ENCODE assay signal across 11 cellular contexts in genomic region chr15:98076021-98076816, GRCh38.
DNase-seq lines count a peak whose midpoint lies in the region; ATAC-seq and TF ChIP-seq lines count a peak whose summit lies in the region.
"Had no signal": no experiment of that assay in that cellular context is flagged by ENCODE, and none has a peak within 500 bp of the region (broad histone marks: within the 10 kb centered on the region; RNA-seq: fewer than 3 reads in every experiment).

No MANE protein-coding gene starts in this region.

- no peaks in the 10 kb centered on the region for H3K36me3 ChIP-seq in Loucy (ENCODE audit: insufficient read depth, low read length)
- H3K36me3 ChIP-seq in colonic mucosa: no peaks in the 10 kb centered on the region
- no peaks in the 10 kb centered on the region for H3K36me3 ChIP-seq in liver (ENCODE audit: control insufficient read depth in 4 of 4, insufficient read depth in 3 of 4, low read depth in 1 of 4, low read length in 3 of 4)
- no peaks in the 10 kb centered on the region for H3K36me3 ChIP-seq in testis (ENCODE audit: low read depth, missing control alignments)

- POLR2A ChIA-PET in T-cell (lab: Charles Lee): no interaction called here
- POLR2A ChIA-PET in naive thymus-derived CD8-positive, alpha-beta T cell (lab: Charles Lee): no interaction called here

- TF ChIP-seq POLR2A in testis (IDR thresholded peaks at IDR 0.05): no peak

- H3K27me3 ChIP-seq in Loucy (ENCODE audit: insufficient read depth, low read length, poor library complexity, severe bottlenecking) (no peaks in the 10 kb centered on the region), colonic mucosa (no peaks in the 10 kb centered on the region), liver (ENCODE audit: control insufficient read depth in 4 of 4, insufficient read depth in 4 of 4, low read length in 3 of 4) (no peaks in the 10 kb centered on the region), testis (no peaks in the 10 kb centered on the region)

- H3K9ac ChIP-seq in Loucy (ENCODE audit: low read depth, low read length, poor library complexity, severe bottlenecking): peak overlapping the region; percentile 37
- no peak overlapping the region for H3K9ac ChIP-seq in colonic mucosa (ENCODE audit: low read depth in 2 of 2, low read length in 2 of 2)
- H3K9ac ChIP-seq in liver (ENCODE audit: low read depth in 1 of 2, low read length in 2 of 2): no peak overlapping the region

- H3K79me2 ChIP-seq in Loucy (ENCODE audit: insufficient read depth, low read length): no peaks in the 10 kb centered on the region

- 74% methylated on average over 8 of the region's 8 CpGs for WGBS in liver
- WGBS in testis, 2 donors: 53 to 54% methylated on average over 8 of the region's 8 CpGs

- no peaks in the 10 kb centered on the region for H3K9me3 Mint-ChIP-seq in T-cell
- no peaks in the 10 kb centered on the region for H3K9me3 Mint-ChIP-seq in naive thymus-derived CD8-positive, alpha-beta T cell
- H3K9me3 Mint-ChIP-seq: activated T-helper 2 cell treated with anti-CD3 and anti-CD28 coated beads, Interferon-gamma antibody, Interleukin-2, Interleukin-4, amounts not matched to agents 10 μg/mL and 5 μg/mL and 100 μg/mL, durations not matched to agents 14 hours and 24 hours and 36 hours; neural crest cell had no signal

- TF ChIP-seq CTCF in Loucy (conservative IDR thresholded peaks at IDR 0.05; ENCODE audit: low read length) (no peak), colonic mucosa (IDR thresholded peaks at IDR 0.05) (no peak), liver (IDR thresholded peaks at IDR 0.05; ENCODE audit: low read depth, low read length, missing input control) (no peak), testis (IDR thresholded peaks at IDR 0.05) (no peak)

- H3K4me1 ChIP-seq in Loucy (ENCODE audit: insufficient read depth, low read length, poor library complexity, severe bottlenecking): peaks cover 22% of the 10 kb centered on the region
- H3K4me1 ChIP-seq in colonic mucosa: no peaks in the 10 kb centered on the region
- no peaks in the 10 kb centered on the region for H3K4me1 ChIP-seq in liver (ENCODE audit: control insufficient read depth in 4 of 4, insufficient read depth in 4 of 4, low read length in 3 of 4)
- peaks cover 10% of the 10 kb centered on the region for H3K4me1 ChIP-seq in testis

- no peaks in the 10 kb centered on the region for H3K27me3 Mint-ChIP-seq in T-cell
- peaks cover 0 to 2% (median 0%) of the 10 kb centered on the region in 5 donors for H3K27me3 Mint-ChIP-seq in naive thymus-derived CD8-positive, alpha-beta T cell

- no peak overlapping the region for H3K4me3 ChIP-seq in Loucy (ENCODE audit: low read length, poor library complexity, severe bottlenecking)
- H3K4me3 ChIP-seq in colonic mucosa: no peak overlapping the region
- H3K4me3 ChIP-seq in liver (ENCODE audit: low read depth in 1 of 3, low read length in 3 of 3): no peak overlapping the region
- H3K4me3 ChIP-seq in testis: no peak overlapping the region

- H3K9me3 ChIP-seq in Loucy (ENCODE audit: insufficient read depth, low read depth, low read length): no peaks in the 10 kb centered on the region
- H3K9me3 ChIP-seq in colonic mucosa: no peaks in the 10 kb centered on the region
- no peaks in the 10 kb centered on the region for H3K9me3 ChIP-seq in liver (ENCODE audit: control insufficient read depth in 4 of 4, low read length in 3 of 4)
- no peaks in the 10 kb centered on the region for H3K9me3 ChIP-seq in testis

- H3K4me2 ChIP-seq in Loucy (ENCODE audit: low read depth, low read length, poor library complexity, severe bottlenecking): peak overlapping the region; percentile 33

- H3K27ac Mint-ChIP-seq in T-cell: no peak overlapping the region
- H3K27ac Mint-ChIP-seq in naive thymus-derived CD8-positive, alpha-beta T cell: peak overlapping the region in 1 of 10 donors; percentile 3
- H3K27ac Mint-ChIP-seq: activated T-helper 2 cell treated with anti-CD3 and anti-CD28 coated beads, Interferon-gamma antibody, Interleukin-2, Interleukin-4, amounts not matched to agents 10 μg/mL and 5 μg/mL and 100 μg/mL, durations not matched to agents 14 hours and 24 hours and 36 hours had no signal

- no peaks in the 10 kb centered on the region for H3K4me1 Mint-ChIP-seq in T-cell
- H3K4me1 Mint-ChIP-seq in naive thymus-derived CD8-positive, alpha-beta T cell: peaks cover 1 to 6% (median 4%) of the 10 kb centered on the region in 4 donors

- CTCF ChIA-PET in T-cell (lab: Charles Lee): no interaction called here

- DNase-seq in colonic mucosa (no peak), testis (peak; percentile 41), T-cell (no peak), NCI-H1048 (lab: John Stamatoyannopoulos, UW) (no peak), NCI-H345 treated with DMSO at 0.1 percent for 48 hours (lab: John Stamatoyannopoulos, UW; ENCODE audit: unreplicated experiment) (no peak)
- no peak for DNase-seq in naive thymus-derived CD8-positive, alpha-beta T cell
- DNase-seq: T-helper 1 cell had no signal

- no peak overlapping the region for H3K4me3 Mint-ChIP-seq in T-cell
- H3K4me3 Mint-ChIP-seq in naive thymus-derived CD8-positive, alpha-beta T cell: no peak overlapping the region
- H3K4me3 Mint-ChIP-seq: neural crest cell had no signal

- no peak for ATAC-seq in T-cell (replicated peaks in 1 of 4)
- ATAC-seq in naive thymus-derived CD8-positive, alpha-beta T cell: no peak

- H3K36me3 Mint-ChIP-seq in T-cell: no peaks in the 10 kb centered on the region
- H3K36me3 Mint-ChIP-seq in naive thymus-derived CD8-positive, alpha-beta T cell: no peaks in the 10 kb centered on the region

- TF ChIP-seq RAD21 in liver (IDR thresholded peaks at IDR 0.05): no peak

- no peaks in the 10 kb centered on the region for H3K9me2 ChIP-seq in Loucy (replicated peaks; ENCODE audit: low read depth, low read length)

- H3F3A ChIP-seq in Loucy (ENCODE audit: low read depth): no peaks in the 10 kb centered on the region

- peak overlapping the region; percentile 47 for H2AFZ ChIP-seq in Loucy (ENCODE audit: low read length)

- H4K20me1 ChIP-seq in Loucy (ENCODE audit: insufficient read depth, low read length, poor library complexity, severe bottlenecking): no peaks in the 10 kb centered on the region

- intact Hi-C loops in colonic mucosa (cut with DNase I): no loop called here
- intact Hi-C loops in testis (cut with DNase I; ENCODE audit: low total_unique reads): no loop called here

- H3K27ac ChIP-seq in colonic mucosa: peak overlapping the region; percentile 11
- no peak overlapping the region for H3K27ac ChIP-seq in liver (ENCODE audit: low read depth in 1 of 2, low read length in 2 of 2)
- no peak overlapping the region for H3K27ac ChIP-seq in testis

TF ChIP-seq in liver, 16 proteins besides CTCF, POLR2A, EP300 and RAD21:
- TF ChIP-seq GABPA (IDR thresholded peaks at IDR 0.05 in 1 of 2, conservative IDR thresholded peaks at IDR 0.05 in 1 of 2): no peak
- TF ChIP-seq YY1 (IDR thresholded peaks at IDR 0.05): no peak
- peak; percentile 16 for TF ChIP-seq NR2F2 (IDR thresholded peaks at IDR 0.05)
